In genomic region chr11:65060913-65061408, GRCh38 we compare ENCODE assay signal across 9 cellular contexts. TPM values are rescaled to one million over a fixed set of nuclear protein-coding genes. Genes with fewer than 3 reads are reported as not detected.
A peak's percentile ranks its signal among the peaks of the same experiment; 100 is the strongest.
DNase-seq lines count a peak whose midpoint lies in the region; ATAC-seq, FAIRE-seq and TF ChIP-seq lines count a peak whose summit lies in the region.
"Had no signal": no experiment of that assay in that cellular context is flagged by ENCODE, and none has a peak within 500 bp of the region (broad histone marks: within the 10 kb centered on the region; RNA-seq: fewer than 3 reads in every experiment).

No MANE protein-coding gene starts in this region.

- no peak for TF ChIP-seq EP300 in GM12878 (IDR thresholded peaks at IDR 0.05; ENCODE audit: borderline replicate concordance in 1 of 2, control insufficient read depth in 1 of 2, low read depth in 2 of 2, low read length in 2 of 2)

- no peaks in the 10 kb centered on the region for H3K36me3 Mint-ChIP-seq in T-helper 1 cell treated with Interleukin-12 subunit alpha and Interleukin-12 subunit beta and Interleukin-4 antibody, amounts not matched to agents 30 μg/mL and 1 μg/mL, for 36 hours (ENCODE audit: low read depth)
- H3K36me3 Mint-ChIP-seq in T-helper 2 cell treated with Interferon-gamma antibody and Interleukin-4, amounts not matched to agents 5 μg/mL and 100 μg/mL, for 36 hours (ENCODE audit: low read depth) = no peaks in the 10 kb centered on the region

- H3K4me2 ChIP-seq in GM12878 (ENCODE audit: control insufficient read depth, insufficient read depth) = peak overlapping the region; percentile 20; the same call in 1 of the 2 replicates

- H3K27ac Mint-ChIP-seq in T-helper 1 cell treated with Interleukin-12 subunit alpha and Interleukin-12 subunit beta and Interleukin-4 antibody, amounts not matched to agents 30 μg/mL and 1 μg/mL, for 36 hours = peak overlapping the region; percentile 28
- H3K27ac Mint-ChIP-seq in T-helper 2 cell treated with Interferon-gamma antibody and Interleukin-4, amounts not matched to agents 5 μg/mL and 100 μg/mL, for 36 hours = no peak overlapping the region

- H3K36me3 ChIP-seq in GM12878 (ENCODE audit: control insufficient read depth in 2 of 2, insufficient read depth in 2 of 2, low read length in 1 of 2) = no peaks in the 10 kb centered on the region

- POLR2A ChIA-PET in GM12878 (lab: Charles Lee) = interaction anchor here (0.7 to 1.0 kb wide), 2 partner anchors 16 to 34 kb away, joined by 3 to 6 read pairs; no protein-coding TSS in a partner anchor

- TF ChIP-seq POLR2A in GM12878 (IDR thresholded peaks at IDR 0.05; ENCODE audit: low read depth, low read length) = no peak

- H3K79me2 ChIP-seq in GM12878 (ENCODE audit: control insufficient read depth, insufficient read depth, low read length) = no peaks in the 10 kb centered on the region

- H3K4me3 ChIP-seq in GM12878 = no peak overlapping the region
- H3K4me3 ChIP-seq in retinal pigment epithelial cell (ENCODE audit: low read length) = no peak overlapping the region

- DNase-seq in T-helper 1 cell (no peak), GM12878 (ENCODE audit: low read depth, low spot score) (no peak), retinal pigment epithelial cell (ENCODE audit: low read depth) (no peak), CD1c-positive myeloid dendritic cell (ENCODE audit: extremely low spot score) (no peak)
- DNase-seq in T-helper 2 cell treated with Interferon-gamma antibody and Interleukin-4, amounts not matched to agents 5 μg/mL and 100 μg/mL, for 36 hours (ENCODE audit: low spot score) = no peak
- DNase-seq: activated T-cell treated with anti-CD3 and anti-CD28 coated beads for 4 hours, C1 segment of cervical spinal cord, NCI-H774 had no signal

- no peaks in the 10 kb centered on the region for H3K27me3 ChIP-seq in GM12878 (replicated peaks in 1 of 2; ENCODE audit: control insufficient read depth in 2 of 2, insufficient read depth in 2 of 2, low read length in 1 of 2)

- SMC1A ChIA-PET in GM12878 (lab: Charles Lee; ENCODE audit: uncharacterized antibody, unreplicated experiment) = no interaction called here

- FAIRE-seq in GM12878 (lab: Jason Lieb, UNC) = no peak

- no peak for TF ChIP-seq RAD21 in GM12878 (IDR thresholded peaks at IDR 0.05; ENCODE audit: insufficient read depth, low read depth, low read length)

- RAD21 ChIA-PET in GM12878 (lab: Charles Lee; ENCODE audit: unreplicated experiment) = no interaction called here

- peaks cover 14% of the 10 kb centered on the region for H3K4me1 Mint-ChIP-seq in T-helper 1 cell treated with Interleukin-12 subunit alpha and Interleukin-12 subunit beta and Interleukin-4 antibody, amounts not matched to agents 30 μg/mL and 1 μg/mL, for 36 hours (ENCODE audit: low read depth)
- peaks cover 8% of the 10 kb centered on the region for H3K4me1 Mint-ChIP-seq in T-helper 2 cell treated with Interferon-gamma antibody and Interleukin-4, amounts not matched to agents 5 μg/mL and 100 μg/mL, for 36 hours (ENCODE audit: low read depth)

- no peaks in the 10 kb centered on the region for H3K9me3 Mint-ChIP-seq in T-helper 1 cell treated with Interleukin-12 subunit alpha and Interleukin-12 subunit beta and Interleukin-4 antibody, amounts not matched to agents 30 μg/mL and 1 μg/mL, for 36 hours
- H3K9me3 Mint-ChIP-seq in T-helper 2 cell treated with Interferon-gamma antibody and Interleukin-4, amounts not matched to agents 5 μg/mL and 100 μg/mL, for 36 hours = no peaks in the 10 kb centered on the region

- TF ChIP-seq CTCF in GM12878 (IDR thresholded peaks at IDR 0.05 in 2 of 3, conservative IDR thresholded peaks at IDR 0.05 in 1 of 3; ENCODE audit: control insufficient read depth in 2 of 3, extremely low read depth in 1 of 3, insufficient read depth in 1 of 3, low read depth in 3 of 3, low read length in 3 of 3) (peak in 1 of 3 experiments; percentile 19; a peak in 1 of 6 replicates), retinal pigment epithelial cell (conservative IDR thresholded peaks at IDR 0.05; ENCODE audit: low read depth, low read length) (peak; percentile 42)

- H3K9ac ChIP-seq in GM12878 (ENCODE audit: control insufficient read depth, insufficient read depth, low read length) = no peak overlapping the region

- no peaks in the 10 kb centered on the region for H3K27me3 Mint-ChIP-seq in T-helper 1 cell treated with Interleukin-12 subunit alpha and Interleukin-12 subunit beta and Interleukin-4 antibody, amounts not matched to agents 30 μg/mL and 1 μg/mL, for 36 hours (ENCODE audit: low read depth)
- no peaks in the 10 kb centered on the region for H3K27me3 Mint-ChIP-seq in T-helper 2 cell treated with Interferon-gamma antibody and Interleukin-4, amounts not matched to agents 5 μg/mL and 100 μg/mL, for 36 hours (ENCODE audit: low read depth)

- no TSS peak for BruUV-seq in GM12878 (replicated peaks; lab: Mats Ljungman, UMichigan)

- no peaks in the 10 kb centered on the region for H4K20me1 ChIP-seq in GM12878 (ENCODE audit: control insufficient read depth, insufficient read depth)

- CTCF ChIA-PET in GM12878 (lab: Yijun Ruan, JAX) = no interaction called here

- no peak overlapping the region for H3K27ac ChIP-seq in GM12878 (ENCODE audit: control insufficient read depth, insufficient read depth)

- no peak overlapping the region for H3K4me3 Mint-ChIP-seq in T-helper 1 cell treated with Interleukin-12 subunit alpha and Interleukin-12 subunit beta and Interleukin-4 antibody, amounts not matched to agents 30 μg/mL and 1 μg/mL, for 36 hours
- H3K4me3 Mint-ChIP-seq in T-helper 2 cell treated with Interferon-gamma antibody and Interleukin-4, amounts not matched to agents 5 μg/mL and 100 μg/mL, for 36 hours = no peak overlapping the region

- no peak overlapping the region for H2AFZ ChIP-seq in GM12878 (ENCODE audit: control insufficient read depth, low read depth, low read length)

- H3K4me1 ChIP-seq in GM12878 (ENCODE audit: control insufficient read depth, insufficient read depth, low read length) = peaks cover 21% of the 10 kb centered on the region

- WGBS in GM12878 (ENCODE audit: insufficient coverage, insufficient replicate concordance, low lambda C conversion rate, missing lambda C conversion rate) = 83% methylated on average over 9 of the region's 9 CpGs

- no peak for ATAC-seq in GM12878

- in situ Hi-C loops in GM12878 (cut with MboI) = no loop called here

- H3K9me3 ChIP-seq in GM12878 (replicated peaks; ENCODE audit: control insufficient read depth, insufficient read depth, low read length) = no peaks in the 10 kb centered on the region

- intact Hi-C loops in GM12878 (cut with micrococcal nuclease; ENCODE audit: unreplicated experiment) = no loop called here

RNA-seq across cellular contexts. Expression of gene NAALADL1, which starts 2.6 kb away (rescaled TPM):
- 0.95 and 1.0 TPM in 2 replicates for total RNA-seq in GM12878 (2013; cell fraction: nucleolus; rRNA removed)
- total RNA-seq in GM12878 (2014; rRNA removed) (4.7 TPM in 2 replicates), GM12878 (2014; rRNA removed; fragmentation: Illumina TruSeq; extraction: Trizol) (2.7 and 4.2 TPM in 2 replicates), GM12878 (2021) (3.3 and 4.0 TPM in 2 replicates)
- 6.5 TPM for polyA plus RNA-seq in GM12878 (2011; ENCODE audit: low read depth)
- polyA plus RNA-seq in GM12878 (2011; rRNA removed) (0.24 and 0.77 TPM in 2 replicates), GM12878 (2014; fragmentation: Illumina TruSeq; extraction: Trizol) (0.27 and 1.6 TPM in 2 replicates), GM12878 (2014; fragmentation: Nextera tagmentation; extraction: Ambion mirVana) (1 to 10 TPM; 1.3 TPM), GM12878 (2014; rRNA removed) (5.5 and 7.1 TPM in 2 replicates), GM12878 (2016; fragmentation: Nextera tagmentation; extraction: Ambion mirVana) (1 to 10 TPM; 1.1 to 1.4 TPM)
- 0.25 and 0.70 TPM in 2 replicates for polyA plus RNA-seq in GM12878 (2011; cell fraction: cytosol; rRNA removed)
- polyA plus RNA-seq in GM12878 (2011; cell fraction: nucleus; rRNA removed) = 1.5 and 2.4 TPM in 2 replicates
- polyA plus RNA-seq in GM12878 (2012) = 11.2 and 13.3 TPM in 2 replicates
- polyA minus RNA-seq in GM12878 (2011; rRNA and poly(A)+ RNA removed) = 0.15 TPM in 1 of 2 replicates, not detected in the other
- not detected in 2 replicates for polyA minus RNA-seq in GM12878 (2011; cell fraction: cytosol; rRNA and poly(A)+ RNA removed)
- polyA minus RNA-seq in GM12878 (2011; cell fraction: nucleus; rRNA and poly(A)+ RNA removed) = not detected in 2 replicates

RNA-seq across cellular contexts. Expression of gene SAC3D1, which starts 20.0 kb away (rescaled TPM):
- 3.2 and 4.1 TPM in 2 replicates for total RNA-seq in GM12878 (2013; cell fraction: nucleolus; rRNA removed)
- total RNA-seq in GM12878 (2014; rRNA removed) (11.9 and 16.2 TPM in 2 replicates), GM12878 (2014; rRNA removed; fragmentation: Illumina TruSeq; extraction: Trizol) (6.8 and 8.1 TPM in 2 replicates), GM12878 (2021) (32.5 and 34.9 TPM in 2 replicates)
- 1.0 TPM for polyA plus RNA-seq in GM12878 (2011; ENCODE audit: low read depth)
- polyA plus RNA-seq in GM12878 (2011; rRNA removed) (2.5 and 4.7 TPM in 2 replicates), GM12878 (2014; fragmentation: Illumina TruSeq; extraction: Trizol) (0.40 and 2.9 TPM in 2 replicates), GM12878 (2014; fragmentation: Nextera tagmentation; extraction: Ambion mirVana) (1 to 10 TPM in 1 of 2 experiments, under 1 TPM in 1; 0.16 to 1.7 TPM), GM12878 (2014; rRNA removed) (26.3 and 27.0 TPM in 2 replicates), GM12878 (2016; fragmentation: Nextera tagmentation; extraction: Ambion mirVana) (10 to 100 TPM; 28.6 to 44.6 TPM)
- 11.3 and 19.5 TPM in 2 replicates for polyA plus RNA-seq in GM12878 (2011; cell fraction: cytosol; rRNA removed)
- 9.7 and 16.3 TPM in 2 replicates for polyA plus RNA-seq in GM12878 (2011; cell fraction: nucleus; rRNA removed)
- polyA plus RNA-seq in GM12878 (2012) = 11.1 and 12.5 TPM in 2 replicates
- 5.1 and 7.9 TPM in 2 replicates for polyA minus RNA-seq in GM12878 (2011; rRNA and poly(A)+ RNA removed)
- polyA minus RNA-seq in GM12878 (2011; cell fraction: cytosol; rRNA and poly(A)+ RNA removed) = 5.9 and 11.5 TPM in 2 replicates
- polyA minus RNA-seq in GM12878 (2011; cell fraction: nucleus; rRNA and poly(A)+ RNA removed) = 1.8 and 4.2 TPM in 2 replicates

RNA-seq across cellular contexts. Expression of gene CDCA5, which starts 22.9 kb away (rescaled TPM):
- 14.2 and 15.0 TPM in 2 replicates for total RNA-seq in GM12878 (2013; cell fraction: nucleolus; rRNA removed)
- total RNA-seq in GM12878 (2014; rRNA removed) (54.8 and 58.4 TPM in 2 replicates), GM12878 (2014; rRNA removed; fragmentation: Illumina TruSeq; extraction: Trizol) (46.1 and 47.9 TPM in 2 replicates), GM12878 (2021) (78.1 and 81.4 TPM in 2 replicates)
- polyA plus RNA-seq in GM12878 (2011; ENCODE audit: low read depth) = 25.0 TPM
- polyA plus RNA-seq in GM12878 (2011; rRNA removed) (32.4 and 44.0 TPM in 2 replicates), GM12878 (2014; fragmentation: Illumina TruSeq; extraction: Trizol) (44.7 and 71.4 TPM in 2 replicates), GM12878 (2014; fragmentation: Nextera tagmentation; extraction: Ambion mirVana) (10 to 100 TPM; 21.2 to 34.3 TPM), GM12878 (2014; rRNA removed) (77.6 and 80.6 TPM in 2 replicates), GM12878 (2016; fragmentation: Nextera tagmentation; extraction: Ambion mirVana) (100 to 1,000 TPM; 105 to 107 TPM)
- 57.8 and 59.5 TPM in 2 replicates for polyA plus RNA-seq in GM12878 (2011; cell fraction: cytosol; rRNA removed)
- polyA plus RNA-seq in GM12878 (2011; cell fraction: nucleus; rRNA removed) = 41.6 and 51.2 TPM in 2 replicates
- 38.6 and 41.4 TPM in 2 replicates for polyA plus RNA-seq in GM12878 (2012)
- polyA minus RNA-seq in GM12878 (2011; rRNA and poly(A)+ RNA removed) = 23.2 and 37.9 TPM in 2 replicates
- polyA minus RNA-seq in GM12878 (2011; cell fraction: cytosol; rRNA and poly(A)+ RNA removed) = 17.2 and 25.3 TPM in 2 replicates
- polyA minus RNA-seq in GM12878 (2011; cell fraction: nucleus; rRNA and poly(A)+ RNA removed) = 15.6 and 19.2 TPM in 2 replicates

RNA-seq across cellular contexts. Expression of gene ZFPL1, which starts 23.1 kb away (rescaled TPM):
- 48.0 and 48.2 TPM in 2 replicates for total RNA-seq in GM12878 (2013; cell fraction: nucleolus; rRNA removed)
- total RNA-seq in GM12878 (2014; rRNA removed) (31.7 and 37.2 TPM in 2 replicates), GM12878 (2014; rRNA removed; fragmentation: Illumina TruSeq; extraction: Trizol) (11.0 and 13.8 TPM in 2 replicates), GM12878 (2021) (29.0 and 31.3 TPM in 2 replicates)
- polyA plus RNA-seq in GM12878 (2011; ENCODE audit: low read depth) = 19.0 TPM
- polyA plus RNA-seq in GM12878 (2011; rRNA removed) (13.0 and 24.7 TPM in 2 replicates), GM12878 (2014; fragmentation: Illumina TruSeq; extraction: Trizol) (9.7 and 20.5 TPM in 2 replicates), GM12878 (2014; fragmentation: Nextera tagmentation; extraction: Ambion mirVana) (1 to 10 TPM; 2.2 to 5.6 TPM), GM12878 (2014; rRNA removed) (29.3 and 38.0 TPM in 2 replicates), GM12878 (2016; fragmentation: Nextera tagmentation; extraction: Ambion mirVana) (10 to 100 TPM; 36.6 to 37.8 TPM)
- polyA plus RNA-seq in GM12878 (2011; cell fraction: cytosol; rRNA removed) = 31.1 and 31.3 TPM in 2 replicates
- polyA plus RNA-seq in GM12878 (2011; cell fraction: nucleus; rRNA removed) = 66.5 and 81.1 TPM in 2 replicates
- 32.6 and 52.6 TPM in 2 replicates for polyA plus RNA-seq in GM12878 (2012)
- 24.6 and 30.6 TPM in 2 replicates for polyA minus RNA-seq in GM12878 (2011; rRNA and poly(A)+ RNA removed)
- 14.3 and 16.2 TPM in 2 replicates for polyA minus RNA-seq in GM12878 (2011; cell fraction: cytosol; rRNA and poly(A)+ RNA removed)
- polyA minus RNA-seq in GM12878 (2011; cell fraction: nucleus; rRNA and poly(A)+ RNA removed) = 36.6 and 64.6 TPM in 2 replicates

RNA-seq across cellular contexts. Expression of gene SNX15, which starts 33.7 kb away (rescaled TPM):
- 9.9 and 10.9 TPM in 2 replicates for total RNA-seq in GM12878 (2013; cell fraction: nucleolus; rRNA removed)
- 17.7 and 18.4 TPM in 2 replicates for total RNA-seq in GM12878 (2014; rRNA removed)
- 10.0 and 11.4 TPM in 2 replicates for total RNA-seq in GM12878 (2014; rRNA removed; fragmentation: Illumina TruSeq; extraction: Trizol)
- total RNA-seq in GM12878 (2021) = 23.4 and 24.0 TPM in 2 replicates
- 4.9 TPM for polyA plus RNA-seq in GM12878 (2011; ENCODE audit: low read depth)
- 0.39 and 2.7 TPM in 2 replicates for polyA plus RNA-seq in GM12878 (2011; rRNA removed)
- 12.2 and 13.6 TPM in 2 replicates for polyA plus RNA-seq in GM12878 (2011; cell fraction: cytosol; rRNA removed)
- polyA plus RNA-seq in GM12878 (2011; cell fraction: nucleus; rRNA removed) = 7.6 and 10.8 TPM in 2 replicates
- 11.9 and 13.4 TPM in 2 replicates for polyA plus RNA-seq in GM12878 (2012)
- polyA plus RNA-seq in GM12878 (2014; fragmentation: Illumina TruSeq; extraction: Trizol) = 0.35 and 14.8 TPM in 2 replicates
- polyA plus RNA-seq in GM12878 (2014; fragmentation: Nextera tagmentation; extraction: Ambion mirVana) = 1 to 10 TPM; 2.4 to 3.3 TPM
- 17.4 and 18.3 TPM in 2 replicates for polyA plus RNA-seq in GM12878 (2014; rRNA removed)
- 10 to 100 TPM; 18.3 to 19.8 TPM for polyA plus RNA-seq in GM12878 (2016; fragmentation: Nextera tagmentation; extraction: Ambion mirVana)
- polyA minus RNA-seq in GM12878 (2011; rRNA and poly(A)+ RNA removed) = 3.1 and 6.1 TPM in 2 replicates
- polyA minus RNA-seq in GM12878 (2011; cell fraction: cytosol; rRNA and poly(A)+ RNA removed) = 2.3 and 3.7 TPM in 2 replicates
- polyA minus RNA-seq in GM12878 (2011; cell fraction: nucleus; rRNA and poly(A)+ RNA removed) = 2.2 and 2.6 TPM in 2 replicates
